21 cellular contexts compared by ENCODE assay signal in the genomic region with DNA sequence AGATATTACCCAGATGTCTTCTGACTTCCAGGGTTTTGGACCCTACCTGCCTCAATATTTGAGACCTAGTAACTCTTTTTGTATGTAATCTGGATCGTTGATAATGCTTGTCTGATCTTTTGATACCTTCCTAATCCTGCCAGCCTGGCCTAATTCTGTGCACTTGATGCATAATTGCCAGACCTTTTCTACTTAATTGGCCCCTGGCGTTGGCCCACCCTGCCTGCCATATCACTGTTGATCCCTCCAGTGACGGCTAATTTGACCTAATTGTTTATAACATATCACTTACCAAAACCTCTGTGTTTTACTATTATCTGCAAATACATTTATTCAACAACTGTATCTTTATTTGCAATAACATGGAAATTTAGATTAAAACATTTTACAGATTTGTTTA. TPM values are rescaled to one million over a fixed set of nuclear protein-coding genes. Genes with fewer than 3 reads are reported as not detected.
DNase-seq lines count a peak whose midpoint lies in the region; TF ChIP-seq lines count a peak whose summit lies in the region.
"Had no signal": no experiment of that assay in that cellular context is flagged by ENCODE, and none has a peak within 500 bp of the region (broad histone marks: within the 10 kb centered on the region; RNA-seq: fewer than 3 reads in every experiment).

No MANE protein-coding gene starts in this region.

- H3K9me3 Mint-ChIP-seq in type B pancreatic cell, result no peaks in the 10 kb centered on the region
- H3K9me3 Mint-ChIP-seq: HFFc6 had no signal

- H3K4me3 ChIP-seq in dorsolateral prefrontal cortex (peak overlapping the region in 9 of 59 donors; percentile 1 to 50 (median 20)), ovary (no peak overlapping the region)
- H3K4me3 ChIP-seq: GM23248, SJSA1 had no signal

- H3K27ac Mint-ChIP-seq in type B pancreatic cell, result peak overlapping the region; percentile 74
- H3K27ac Mint-ChIP-seq: HFFc6 had no signal

- H3K4me1 ChIP-seq in ovary (ENCODE audit: insufficient read depth), result peaks cover 9% of the 10 kb centered on the region

- intact Hi-C loops in dorsolateral prefrontal cortex (cut with DNase I), result no loop called here
- intact Hi-C loops in ovary (cut with DNase I), result no loop called here

- H3K36me3 ChIP-seq in ovary, result no peaks in the 10 kb centered on the region
- H3K36me3 ChIP-seq: SJSA1 had no signal

- no peak overlapping the region for H3K4me3 Mint-ChIP-seq in type B pancreatic cell
- H3K4me3 Mint-ChIP-seq: HFFc6 had no signal

- 90 to 95% (median 93%) methylated on average over 3 of the region's 3 CpGs for WGBS in ovary, 3 donors

- TF ChIP-seq POLR2A in ovary (IDR thresholded peaks at IDR 0.05), result no peak

- peak overlapping the region in 57 of 59 donors; percentile 51 to 99 (median 95) for H3K27ac ChIP-seq in dorsolateral prefrontal cortex
- H3K27ac ChIP-seq in ovary, result no peak overlapping the region
- H3K27ac ChIP-seq: GM23248, HL-60, RWPE1, SJSA1 had no signal

- peaks cover 39% of the 10 kb centered on the region for H3K4me1 Mint-ChIP-seq in type B pancreatic cell (ENCODE audit: unreplicated experiment)

- DNase-seq in NCI-H748 (lab: John Stamatoyannopoulos, UW; ENCODE audit: unreplicated experiment) (peak; percentile 29), NCI-H748 treated with DMSO at 0.1 percent for 48 hours (lab: John Stamatoyannopoulos, UW) (no peak), NCI-H82 (lab: John Stamatoyannopoulos, UW) (peak; percentile 85), dorsolateral prefrontal cortex (no peak), type B pancreatic cell (ENCODE audit: extremely low spot score, unreplicated experiment) (no peak), KG1 (lab: John Stamatoyannopoulos, UW) (no peak), ovary (no peak), NCI-H510A treated with DMSO at 0.1 percent for 48 hours (lab: John Stamatoyannopoulos, UW) (no peak)
- DNase-seq: C1 segment of cervical spinal cord; DMS79; GM23248; HFFc6; KBM-7; NCI-H1092 treated with DMSO at 0.1 percent for 48 hours; NCI-H187; NCI-H446 treated with DMSO at 0.1 percent for 48 hours; NK-92 treated with Interleukin-12 subunit alpha and Interleukin-12 subunit beta, amount 100 ng/mL, for 24 hours; OCI-M1 had no signal

- no peaks in the 10 kb centered on the region for H3K27me3 Mint-ChIP-seq in type B pancreatic cell

- peaks cover 4% of the 10 kb centered on the region for H3K36me3 Mint-ChIP-seq in type B pancreatic cell

- no peaks in the 10 kb centered on the region for H3K27me3 ChIP-seq in dorsolateral prefrontal cortex
- H3K27me3 ChIP-seq in ovary, result no peaks in the 10 kb centered on the region
- H3K27me3 ChIP-seq: SJSA1 had no signal

- H3K9me3 ChIP-seq in ovary, result no peaks in the 10 kb centered on the region
- H3K9me3 ChIP-seq: SJSA1 had no signal

- no peak for TF ChIP-seq CTCF in dorsolateral prefrontal cortex (IDR thresholded peaks at IDR 0.05 in 54 of 56, conservative IDR thresholded peaks at IDR 0.05 in 2 of 56; ENCODE audit: low read depth in 1 of 56, partially characterized antibody in 56 of 56)
- TF ChIP-seq CTCF in type B pancreatic cell (conservative IDR thresholded peaks at IDR 0.05), result no peak
- no peak for TF ChIP-seq CTCF in ovary (IDR thresholded peaks at IDR 0.05)

- no peak for TF ChIP-seq EP300 in ovary (IDR thresholded peaks at IDR 0.05)

RNA-seq across cellular contexts. Expression of gene SLC44A1, which starts 49.0 kb away (rescaled TPM):
- total RNA-seq in dorsolateral prefrontal cortex, result 100 to 1,000 TPM in 103 of 120 experiments, 10 to 100 TPM in 17; 60.7 to 602 (median 176) TPM
- total RNA-seq in type B pancreatic cell (ENCODE audit: low replicate concordance), result 47.2 and 130 TPM in 2 replicates
- total RNA-seq in ovary, result 10 to 100 TPM; 19.1 to 34.7 (median 30.0) TPM
- 10 to 100 TPM in 1 of 2 donors, 1 to 10 TPM in 1; 8.8 to 25.1 TPM for polyA plus RNA-seq in ovary

Comparison
In these comparisons a context has a peak if more than half of its experiments do, and no peak if none do; other contexts are left out.
1. DNase-seq: peak in NCI-H748 (single experiment) and NCI-H82 (single experiment); none in NCI-H748 treated with DMSO at 0.1 percent for 48 hours (single experiment), dorsolateral prefrontal cortex (0 of 10), type B pancreatic cell (single experiment), KG1 (single experiment), ovary (0 of 5) and NCI-H510A treated with DMSO at 0.1 percent for 48 hours (single experiment).
2. H3K27ac ChIP-seq: peak in dorsolateral prefrontal cortex (57 of 59); none in ovary (0 of 2).